In the genomic region with DNA sequence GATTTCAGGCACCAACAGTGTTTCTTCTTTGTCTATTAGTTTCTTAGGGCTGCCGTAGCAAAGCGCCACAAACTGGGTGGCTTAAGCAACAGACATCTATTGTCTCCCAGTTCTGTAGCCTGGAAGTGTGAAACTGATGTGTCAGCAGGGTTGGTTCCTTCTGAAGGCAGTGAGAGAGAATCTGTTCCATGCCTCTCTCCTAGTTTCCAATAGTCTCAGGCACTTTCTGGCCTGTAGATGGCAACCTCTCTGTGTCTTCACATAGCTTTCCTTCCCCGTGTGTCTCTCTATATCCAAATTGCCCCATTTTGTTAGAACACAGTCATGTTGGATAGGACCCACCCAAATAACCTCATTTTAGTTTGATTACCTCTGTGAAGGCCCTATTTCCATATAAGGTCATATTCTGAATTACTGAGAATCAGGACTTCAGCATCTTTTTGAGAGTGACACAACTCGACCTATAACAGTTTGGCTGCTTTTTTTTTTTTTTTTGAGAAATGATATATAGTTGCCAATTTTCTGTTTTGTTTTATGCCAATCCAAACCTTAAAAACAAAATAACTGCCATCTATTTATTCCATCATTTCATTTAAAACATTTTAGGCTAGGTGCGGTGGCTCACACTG, we compare ENCODE assay signal across 8 cellular contexts.
A peak's percentile ranks its signal among the peaks of the same experiment; 100 is the strongest.
DNase-seq lines count a peak whose midpoint lies in the region; ATAC-seq and TF ChIP-seq lines count a peak whose summit lies in the region.

No MANE protein-coding gene starts in this region.

- DNase-seq in Caki2 (ENCODE audit: low read depth), result peak; percentile 84
- DNase-seq in GM20000 (ENCODE audit: low spot score), result no peak
- peak; percentile 91 for DNase-seq in MV-4-11 (lab: John Stamatoyannopoulos, UW)
- peak; percentile 10 for DNase-seq in amniotic stem cell (lab: John Stamatoyannopoulos, UW)
- peak; percentile 76 for DNase-seq in islet precursor cell
- no peak for DNase-seq in GM13976 (ENCODE audit: low spot score)

- TF ChIP-seq CTCF in GM20000 (IDR thresholded peaks at IDR 0.05; ENCODE audit: extremely low read depth, missing control alignments) (peak; percentile 36), GM13976 (IDR thresholded peaks at IDR 0.05; ENCODE audit: borderline replicate concordance, control extremely low read depth, extremely low read depth, insufficient read depth, missing control alignments) (no peak)

- ATAC-seq in activated CD4-positive, CD25-positive, alpha-beta regulatory T cell treated with anti-CD3 and anti-CD28 coated beads, Interleukin-2, amount 50 U/mL, for 24 hours, result no peak
- ATAC-seq in HG03196 (IDR thresholded peaks at IDR 0.05; ENCODE audit: unreplicated experiment), result no peak

- in situ Hi-C loops in Caki2 (cut with HindIII; ENCODE audit: low pct_unique_long_range_greater_than_20kb, low sequenced_read_pairs), result no loop called here
- in situ Hi-C loops in GM13976 (cut with MboI; ENCODE audit: low sequenced_read_pairs, unreplicated experiment), result no loop called here

Comparison
In these comparisons a context has a peak if more than half of its experiments do, and no peak if none do; other contexts are left out.
1. DNase-seq: peak in Caki2 (single experiment), MV-4-11 (single experiment), amniotic stem cell (single experiment) and islet precursor cell (single experiment); none in GM20000 (single experiment) and GM13976 (single experiment).